ENCODE assay signal across 3 cellular contexts in the genomic region with DNA sequence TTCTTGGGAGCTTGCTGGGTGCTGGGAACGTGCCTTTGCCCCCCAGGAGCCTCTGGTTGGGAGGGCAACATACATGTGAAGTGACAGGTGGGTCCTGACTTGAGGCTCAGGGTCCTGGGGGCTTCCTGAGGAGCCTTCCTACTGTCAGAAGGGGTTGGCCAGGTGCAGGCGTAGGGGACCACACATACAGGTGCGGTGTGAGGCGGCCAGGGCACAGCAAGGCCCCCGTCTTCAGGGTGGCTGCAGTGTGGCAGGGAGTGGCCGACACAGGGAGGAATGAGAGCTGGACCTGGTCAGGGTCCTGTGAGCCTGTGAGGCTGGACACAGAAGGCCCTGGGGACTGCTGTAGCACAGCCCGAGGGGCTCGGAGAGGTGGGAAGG.
A peak's percentile ranks its signal among the peaks of the same experiment; 100 is the strongest.
TF ChIP-seq lines count a peak whose summit lies in the region.

No MANE protein-coding gene starts in this region.

TF ChIP-seq in A549, 52 proteins besides CTCF, POLR2A, EP300 and RAD21:
- TF ChIP-seq BHLHE40 (IDR thresholded peaks at IDR 0.05; ENCODE audit: low read depth, low read length) (no peak), EHF (CRISPR knock-in tag; IDR thresholded peaks at IDR 0.05) (no peak), POLR2AphosphoS2 (conservative IDR thresholded peaks at IDR 0.05; ENCODE audit: low read length) (no peak), CBX2 (IDR thresholded peaks at IDR 0.05; ENCODE audit: borderline replicate concordance, low read depth) (no peak), RARB (CRISPR knock-in tag; IDR thresholded peaks at IDR 0.05) (no peak), TP53 (CRISPR knock-in tag; IDR thresholded peaks at IDR 0.05) (no peak), ZSCAN20 (CRISPR knock-in tag; IDR thresholded peaks at IDR 0.05) (no peak), JUN (IDR thresholded peaks at IDR 0.05) (no peak), NPAS2 (CRISPR knock-in tag; IDR thresholded peaks at IDR 0.05; ENCODE audit: borderline replicate concordance) (no peak), MAZ (IDR thresholded peaks at IDR 0.05; ENCODE audit: borderline replicate concordance, low read depth, low read length) (no peak), PHF8 (IDR thresholded peaks at IDR 0.05; ENCODE audit: borderline replicate concordance, low read depth) (no peak)
- TF ChIP-seq, protein P1, sequence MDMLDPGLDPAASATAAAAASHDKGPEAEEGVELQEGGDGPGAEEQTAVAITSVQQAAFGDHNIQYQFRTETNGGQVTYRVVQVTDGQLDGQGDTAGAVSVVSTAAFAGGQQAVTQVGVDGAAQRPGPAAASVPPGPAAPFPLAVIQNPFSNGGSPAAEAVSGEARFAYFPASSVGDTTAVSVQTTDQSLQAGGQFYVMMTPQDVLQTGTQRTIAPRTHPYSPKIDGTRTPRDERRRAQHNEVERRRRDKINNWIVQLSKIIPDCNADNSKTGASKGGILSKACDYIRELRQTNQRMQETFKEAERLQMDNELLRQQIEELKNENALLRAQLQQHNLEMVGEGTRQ (IDR thresholded peaks at IDR 0.05): no peak
- TF ChIP-seq, protein P2, sequence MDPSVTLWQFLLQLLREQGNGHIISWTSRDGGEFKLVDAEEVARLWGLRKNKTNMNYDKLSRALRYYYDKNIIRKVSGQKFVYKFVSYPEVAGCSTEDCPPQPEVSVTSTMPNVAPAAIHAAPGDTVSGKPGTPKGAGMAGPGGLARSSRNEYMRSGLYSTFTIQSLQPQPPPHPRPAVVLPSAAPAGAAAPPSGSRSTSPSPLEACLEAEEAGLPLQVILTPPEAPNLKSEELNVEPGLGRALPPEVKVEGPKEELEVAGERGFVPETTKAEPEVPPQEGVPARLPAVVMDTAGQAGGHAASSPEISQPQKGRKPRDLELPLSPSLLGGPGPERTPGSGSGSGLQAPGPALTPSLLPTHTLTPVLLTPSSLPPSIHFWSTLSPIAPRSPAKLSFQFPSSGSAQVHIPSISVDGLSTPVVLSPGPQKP (IDR thresholded peaks at IDR 0.05; ENCODE audit: low read depth, low read length): no peak
- TF ChIP-seq, protein P3, sequence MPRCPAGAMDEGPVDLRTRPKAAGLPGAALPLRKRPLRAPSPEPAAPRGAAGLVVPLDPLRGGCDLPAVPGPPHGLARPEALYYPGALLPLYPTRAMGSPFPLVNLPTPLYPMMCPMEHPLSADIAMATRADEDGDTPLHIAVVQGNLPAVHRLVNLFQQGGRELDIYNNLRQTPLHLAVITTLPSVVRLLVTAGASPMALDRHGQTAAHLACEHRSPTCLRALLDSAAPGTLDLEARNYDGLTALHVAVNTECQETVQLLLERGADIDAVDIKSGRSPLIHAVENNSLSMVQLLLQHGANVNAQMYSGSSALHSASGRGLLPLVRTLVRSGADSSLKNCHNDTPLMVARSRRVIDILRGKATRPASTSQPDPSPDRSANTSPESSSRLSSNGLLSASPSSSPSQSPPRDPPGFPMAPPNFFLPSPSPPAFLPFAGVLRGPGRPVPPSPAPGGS (IDR thresholded peaks at IDR 0.05): no peak

TF ChIP-seq in HCT116, 20 proteins besides CTCF, POLR2A, EP300 and RAD21:
- no peak for TF ChIP-seq SP1 (IDR thresholded peaks at IDR 0.05; ENCODE audit: low read depth)
- no peak for TF ChIP-seq EZH2phosphoT487 (IDR thresholded peaks at IDR 0.05; ENCODE audit: borderline replicate concordance)
- TF ChIP-seq, protein P4, sequence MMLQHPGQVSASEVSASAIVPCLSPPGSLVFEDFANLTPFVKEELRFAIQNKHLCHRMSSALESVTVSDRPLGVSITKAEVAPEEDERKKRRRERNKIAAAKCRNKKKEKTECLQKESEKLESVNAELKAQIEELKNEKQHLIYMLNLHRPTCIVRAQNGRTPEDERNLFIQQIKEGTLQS (IDR thresholded peaks at IDR 0.05): no peak
- TF ChIP-seq, protein P5, sequence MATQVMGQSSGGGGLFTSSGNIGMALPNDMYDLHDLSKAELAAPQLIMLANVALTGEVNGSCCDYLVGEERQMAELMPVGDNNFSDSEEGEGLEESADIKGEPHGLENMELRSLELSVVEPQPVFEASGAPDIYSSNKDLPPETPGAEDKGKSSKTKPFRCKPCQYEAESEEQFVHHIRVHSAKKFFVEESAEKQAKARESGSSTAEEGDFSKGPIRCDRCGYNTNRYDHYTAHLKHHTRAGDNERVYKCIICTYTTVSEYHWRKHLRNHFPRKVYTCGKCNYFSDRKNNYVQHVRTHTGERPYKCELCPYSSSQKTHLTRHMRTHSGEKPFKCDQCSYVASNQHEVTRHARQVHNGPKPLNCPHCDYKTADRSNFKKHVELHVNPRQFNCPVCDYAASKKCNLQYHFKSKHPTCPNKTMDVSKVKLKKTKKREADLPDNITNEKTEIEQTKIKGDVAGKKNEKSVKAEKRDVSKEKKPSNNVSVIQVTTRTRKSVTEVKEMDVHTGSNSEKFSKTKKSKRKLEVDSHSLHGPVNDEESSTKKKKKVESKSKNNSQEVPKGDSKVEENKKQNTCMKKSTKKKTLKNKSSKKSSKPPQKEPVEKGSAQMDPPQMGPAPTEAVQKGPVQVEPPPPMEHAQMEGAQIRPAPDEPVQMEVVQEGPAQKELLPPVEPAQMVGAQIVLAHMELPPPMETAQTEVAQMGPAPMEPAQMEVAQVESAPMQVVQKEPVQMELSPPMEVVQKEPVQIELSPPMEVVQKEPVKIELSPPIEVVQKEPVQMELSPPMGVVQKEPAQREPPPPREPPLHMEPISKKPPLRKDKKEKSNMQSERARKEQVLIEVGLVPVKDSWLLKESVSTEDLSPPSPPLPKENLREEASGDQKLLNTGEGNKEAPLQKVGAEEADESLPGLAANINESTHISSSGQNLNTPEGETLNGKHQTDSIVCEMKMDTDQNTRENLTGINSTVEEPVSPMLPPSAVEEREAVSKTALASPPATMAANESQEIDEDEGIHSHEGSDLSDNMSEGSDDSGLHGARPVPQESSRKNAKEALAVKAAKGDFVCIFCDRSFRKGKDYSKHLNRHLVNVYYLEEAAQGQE (IDR thresholded peaks at IDR 0.05; ENCODE audit: low read depth): no peak
- TF ChIP-seq TCF7L2 (IDR thresholded peaks at IDR 0.05; ENCODE audit: borderline replicate concordance, extremely low read depth, insufficient read depth, insufficient read length): no peak
- TF ChIP-seq FOSL1 (IDR thresholded peaks at IDR 0.05; ENCODE audit: low read depth): no peak
- no peak for TF ChIP-seq EZH2 (IDR thresholded peaks at IDR 0.05)
- TF ChIP-seq, protein P6, sequence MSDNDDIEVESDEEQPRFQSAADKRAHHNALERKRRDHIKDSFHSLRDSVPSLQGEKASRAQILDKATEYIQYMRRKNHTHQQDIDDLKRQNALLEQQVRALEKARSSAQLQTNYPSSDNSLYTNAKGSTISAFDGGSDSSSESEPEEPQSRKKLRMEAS (IDR thresholded peaks at IDR 0.05): no peak

TF ChIP-seq in GM12878, 131 proteins besides CTCF, POLR2A, EP300 and RAD21:
- TF ChIP-seq POLR2AphosphoS2 (IDR thresholded peaks at IDR 0.05; ENCODE audit: low read depth, low read length) (peak; percentile 14; the same call in 1 of the 2 replicates), CEBPB (IDR thresholded peaks at IDR 0.05; ENCODE audit: borderline replicate concordance in 1 of 2, low read depth in 2 of 2, low read length in 2 of 2) (no peak)
